In genomic region chr3:188435266-188435665, GRCh38 we compare ENCODE assay signal across 20 cellular contexts.
"Had no signal": no experiment of that assay in that cellular context is flagged by ENCODE, and none has a peak within 500 bp of the region (broad histone marks: within the 10 kb centered on the region; RNA-seq: fewer than 3 reads in every experiment).

No MANE protein-coding gene starts in this region.

- H3K9me3 ChIP-seq: gastrocnemius medialis, heart right ventricle, psoas muscle, spleen, testis, tibial nerve, upper lobe of right lung, vagina had no signal

- H3K27me3 ChIP-seq: dorsolateral prefrontal cortex, gastrocnemius medialis, heart right ventricle, spleen, testis, tibial nerve, upper lobe of right lung, vagina had no signal

- ATAC-seq: esophagus mucosa; gastrocnemius medialis; heart right ventricle; naive thymus-derived CD8-positive, alpha-beta T cell; psoas muscle; sciatic nerve; upper lobe of right lung had no signal

- H3K4me3 ChIP-seq: dorsolateral prefrontal cortex, gastrocnemius medialis, heart right ventricle, psoas muscle, spleen, testis, tibial nerve, upper lobe of right lung, vagina had no signal

- H3K27ac ChIP-seq: dorsolateral prefrontal cortex, gastrocnemius medialis, psoas muscle, testis, tibial nerve, upper lobe of right lung, vagina had no signal

- H3K4me3 Mint-ChIP-seq: naive thymus-derived CD8-positive, alpha-beta T cell had no signal

- H3K9me3 Mint-ChIP-seq: naive thymus-derived CD8-positive, alpha-beta T cell had no signal

- H3K27me3 Mint-ChIP-seq: naive thymus-derived CD8-positive, alpha-beta T cell had no signal

- H3K36me3 ChIP-seq: gastrocnemius medialis, heart right ventricle, spleen, tibial nerve, upper lobe of right lung, vagina had no signal

- DNase-seq: cortex of kidney; dorsolateral prefrontal cortex; effector CD8-positive, alpha-beta T cell; gastrocnemius medialis; heart right ventricle; hypothalamus; naive thymus-derived CD8-positive, alpha-beta T cell; psoas muscle; retina; spleen; stimulated activated CD4-positive, alpha-beta T cell treated with anti-CD3 and anti-CD28 coated beads, Interleukin-15, amount 100 ng/mL, for 24 hours; stimulated activated CD4-positive, alpha-beta T cell treated with anti-CD3 and anti-CD28 coated beads, Interleukin-1b, Interleukin-23, amount 100 ng/mL, for 48 hours; stimulated activated CD4-positive, alpha-beta T cell treated with anti-CD3 and anti-CD28 coated beads, Interleukin-4, amount 100 ng/mL, for 4 hours; stimulated activated naive CD4-positive, alpha-beta T cell treated with Interleukin-2 at 50 U/mL for 16 hours; testis; upper lobe of right lung had no signal
